Comparison of ENCODE assay signal across 8 cellular contexts in the genomic region with DNA sequence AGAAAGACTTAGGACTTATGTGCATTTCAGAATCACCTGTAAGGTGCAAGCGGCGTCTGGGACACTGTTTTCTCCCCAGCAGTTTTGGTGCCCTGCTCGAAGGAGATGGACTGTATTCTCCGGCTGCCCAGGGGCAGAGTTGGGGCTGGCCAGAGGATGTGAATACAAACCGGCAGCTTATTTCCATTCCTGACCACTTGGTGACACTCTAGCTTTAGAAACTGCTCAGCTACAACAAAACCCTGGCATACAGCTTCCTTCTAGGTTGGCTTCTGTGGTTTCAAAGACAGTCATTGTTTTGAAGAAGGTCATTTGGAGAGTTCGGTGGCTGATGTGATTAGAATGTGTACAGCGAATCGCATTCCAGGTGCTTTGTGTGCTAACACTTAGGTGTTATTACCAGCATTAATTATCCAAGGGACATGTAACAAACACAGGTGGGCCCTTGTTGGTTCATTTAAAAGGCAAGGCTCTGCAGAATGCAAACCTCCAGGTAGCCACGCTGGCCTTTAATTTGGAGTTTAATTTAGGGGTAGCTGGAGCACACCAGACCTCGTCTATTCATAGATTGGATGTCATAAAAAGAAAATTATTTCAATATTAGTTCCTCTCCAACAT.
DNase-seq lines count a peak whose midpoint lies in the region; ATAC-seq, FAIRE-seq and TF ChIP-seq lines count a peak whose summit lies in the region.

No MANE protein-coding gene starts in this region.

- FAIRE-seq in H54 (lab: Jason Lieb, UNC), result peak; percentile 68

- no peaks in the 10 kb centered on the region for H3K27me3 Mint-ChIP-seq in effector memory CD8-positive, alpha-beta T cell
- peaks cover 1% of the 10 kb centered on the region for H3K27me3 Mint-ChIP-seq in memory B cell

- no peak overlapping the region for H3K4me3 Mint-ChIP-seq in effector memory CD8-positive, alpha-beta T cell
- no peak overlapping the region for H3K4me3 Mint-ChIP-seq in memory B cell

- H4K20me1 ChIP-seq in KMS-11 (ENCODE audit: insufficient read depth), result no peaks in the 10 kb centered on the region

- H3K4me2 ChIP-seq in KMS-11, result no peak overlapping the region

- H3K4me3 ChIP-seq in KMS-11 (IDR thresholded peaks at IDR 0.05; ENCODE audit: insufficient read depth, low read depth, low read length), result no peak overlapping the region

- H3K27me3 ChIP-seq in KMS-11 (ENCODE audit: insufficient read depth, low read depth), result no peaks in the 10 kb centered on the region

- no peaks in the 10 kb centered on the region for H3K36me3 ChIP-seq in KMS-11 (ENCODE audit: insufficient read depth)

- no peak overlapping the region for H3K27ac ChIP-seq in KMS-11

- peak; percentile 72 for TF ChIP-seq CTCF in KMS-11 (conservative IDR thresholded peaks at IDR 0.05; ENCODE audit: low read depth, low read length)

- peaks cover 7% of the 10 kb centered on the region for H3K4me1 ChIP-seq in KMS-11 (ENCODE audit: low read depth, poor library complexity, severe bottlenecking)

- H3K9ac ChIP-seq in KMS-11, result no peak overlapping the region

- H3K36me3 Mint-ChIP-seq in effector memory CD8-positive, alpha-beta T cell (ENCODE audit: insufficient read depth), result no peaks in the 10 kb centered on the region
- H3K36me3 Mint-ChIP-seq in memory B cell, result no peaks in the 10 kb centered on the region

- H3K79me2 ChIP-seq in KMS-11 (ENCODE audit: insufficient read depth, low read depth), result no peaks in the 10 kb centered on the region

- ATAC-seq in effector memory CD8-positive, alpha-beta T cell (replicated peaks), result peak; percentile 84
- ATAC-seq in memory B cell (ENCODE audit: low read depth) (peak; percentile 96), sciatic nerve (no peak)

- intact Hi-C loops in sciatic nerve (cut with DNase I), result no loop called here

- H3K4me1 Mint-ChIP-seq in effector memory CD8-positive, alpha-beta T cell (ENCODE audit: low read depth in 2 of 2), result no peaks in the 10 kb centered on the region
- H3K4me1 Mint-ChIP-seq in memory B cell, result peaks cover 4% of the 10 kb centered on the region

- no peak overlapping the region for H2AFZ ChIP-seq in KMS-11 (ENCODE audit: low read depth)

- no peaks in the 10 kb centered on the region for H3K9me3 Mint-ChIP-seq in effector memory CD8-positive, alpha-beta T cell
- no peaks in the 10 kb centered on the region for H3K9me3 Mint-ChIP-seq in memory B cell

- peak overlapping the region in 1 of 2 donors; percentile 11 for H3K27ac Mint-ChIP-seq in effector memory CD8-positive, alpha-beta T cell
- peak overlapping the region; percentile 3 for H3K27ac Mint-ChIP-seq in memory B cell

- peak; percentile 2 for DNase-seq in activated CD4-positive, alpha-beta T cell treated with anti-CD3 and anti-CD28 coated beads for 48 hours
- DNase-seq in activated CD4-positive, alpha-beta T cell treated with anti-CD3 and anti-CD28 coated beads for 4 hours, result no peak
- DNase-seq in H54 (ENCODE audit: insufficient read length, low spot score) (peak; percentile 11), RPMI7951 (ENCODE audit: low read depth) (peak; percentile 60), memory B cell (ENCODE audit: low spot score in 2 of 2) (peak; percentile 31 to 57), sciatic nerve (ENCODE audit: low spot score) (no peak)
- DNase-seq in effector memory CD8-positive, alpha-beta T cell, result peak in 2 of 3 experiments; percentile 3 to 10

- no peak for TF ChIP-seq POLR2A in H54 (IDR thresholded peaks at IDR 0.05; ENCODE audit: low read depth, low read length)

Comparison
In these comparisons a context has a peak if more than half of its experiments do, and no peak if none do; other contexts are left out.
1. DNase-seq: peak in activated CD4-positive, alpha-beta T cell treated with anti-CD3 and anti-CD28 coated beads for 48 hours (single experiment), H54 (single experiment), RPMI7951 (single experiment), effector memory CD8-positive, alpha-beta T cell (2 of 3) and memory B cell (2 of 2); none in activated CD4-positive, alpha-beta T cell treated with anti-CD3 and anti-CD28 coated beads for 4 hours (0 of 2) and sciatic nerve (single experiment).